Comparison of ENCODE assay signal across 24 cellular contexts in the genomic region with DNA sequence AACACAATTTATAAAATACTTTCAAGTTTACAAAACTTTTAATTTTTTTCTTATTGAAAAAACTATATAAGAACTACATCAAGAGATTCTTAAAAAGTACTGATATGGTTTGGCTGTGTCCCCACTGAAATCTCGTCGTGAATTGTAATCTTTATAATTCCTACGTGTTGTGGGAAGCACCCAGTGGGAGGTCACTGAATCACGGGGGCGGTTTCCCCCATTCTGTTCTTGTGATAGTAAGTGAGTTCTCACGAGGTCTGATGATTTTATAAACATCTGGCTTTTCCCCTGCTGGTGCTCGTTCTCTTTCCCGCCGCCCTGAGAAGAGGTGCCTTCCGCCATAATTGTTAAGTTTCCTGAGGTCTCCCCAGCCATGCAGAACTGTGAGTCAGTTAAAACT.
"Had no signal": no experiment of that assay in that cellular context is flagged by ENCODE, and none has a peak within 500 bp of the region (broad histone marks: within the 10 kb centered on the region; RNA-seq: fewer than 3 reads in every experiment).

No MANE protein-coding gene starts in this region.

- H2AFZ ChIP-seq: neural progenitor cell, parathyroid adenoma had no signal

- H3K79me2 ChIP-seq: parathyroid adenoma had no signal

- DNase-seq: activated CD4-positive, alpha-beta memory T cell treated with anti-CD3 and anti-CD28 coated beads for 36 hours; activated CD4-positive, alpha-beta T cell treated with anti-CD3 and anti-CD28 coated beads for 48 hours; activated CD8-positive, alpha-beta memory T cell treated with anti-CD3 and anti-CD28 coated beads, Interleukin-2, amount 50 U/mL, for 4 hours; activated effector memory CD4-positive, alpha-beta T cell treated with anti-CD3 and anti-CD28 coated beads, Interleukin-2, amount 50 U/mL, for 16 hours; activated naive CD4-positive, alpha-beta T cell treated with anti-CD3 and anti-CD28 coated beads, Interleukin-2, amount 10 ng/mL, durations not matched to agents 7 days and 5 days; activated T-cell treated with anti-CD3 and anti-CD28 coated beads, Interleukin-2, amount 50 U/mL, for 1 hour; amniotic stem cell; dermis blood vessel endothelial cell; effector CD8-positive, alpha-beta T cell; gastrocnemius medialis; hippocampal formation; kidney; midbrain; naive thymus-derived CD4-positive, alpha-beta T cell; occipital lobe; stimulated activated CD4-positive, alpha-beta T cell treated with anti-CD3 and anti-CD28 coated beads, Interleukin-4, amount 100 ng/mL, for 1 hour; stimulated activated naive CD8-positive, alpha-beta T cell treated with anti-CD3 and anti-CD28 coated beads, Interleukin-15, Interleukin-2, amounts not matched to agents 100 U/mL and 50 U/mL, for 24 hours; testis; upper lobe of left lung had no signal

- H3K27ac ChIP-seq: gastrocnemius medialis, neural progenitor cell, parathyroid adenoma, testis, upper lobe of left lung, VCaP had no signal

- H3K27me3 ChIP-seq: gastrocnemius medialis, neural progenitor cell, testis, upper lobe of left lung had no signal

- ATAC-seq: activated CD4-positive, CD25-positive, alpha-beta regulatory T cell treated with anti-CD3 and anti-CD28 coated beads, Interleukin-2, amount 50 U/mL, for 24 hours; gastrocnemius medialis; naive thymus-derived CD4-positive, alpha-beta T cell; right cardiac atrium; stimulated activated naive CD8-positive, alpha-beta T cell treated with anti-CD3 and anti-CD28 coated beads, Interleukin-15, Interleukin-2, amounts not matched to agents 100 U/mL and 50 U/mL, for 24 hours had no signal

- H3K4me1 ChIP-seq: gastrocnemius medialis, neural progenitor cell, testis, upper lobe of left lung had no signal

- H3K4me2 ChIP-seq: neural progenitor cell had no signal

- H3K36me3 ChIP-seq: gastrocnemius medialis, neural progenitor cell, upper lobe of left lung had no signal

- H3K9ac ChIP-seq: neural progenitor cell, parathyroid adenoma had no signal

- H3K9me3 ChIP-seq: gastrocnemius medialis, testis, upper lobe of left lung had no signal

- H3K4me3 ChIP-seq: gastrocnemius medialis, neural progenitor cell, testis, upper lobe of left lung had no signal
